1 cellular context compared by ENCODE assay signal in the genomic region with DNA sequence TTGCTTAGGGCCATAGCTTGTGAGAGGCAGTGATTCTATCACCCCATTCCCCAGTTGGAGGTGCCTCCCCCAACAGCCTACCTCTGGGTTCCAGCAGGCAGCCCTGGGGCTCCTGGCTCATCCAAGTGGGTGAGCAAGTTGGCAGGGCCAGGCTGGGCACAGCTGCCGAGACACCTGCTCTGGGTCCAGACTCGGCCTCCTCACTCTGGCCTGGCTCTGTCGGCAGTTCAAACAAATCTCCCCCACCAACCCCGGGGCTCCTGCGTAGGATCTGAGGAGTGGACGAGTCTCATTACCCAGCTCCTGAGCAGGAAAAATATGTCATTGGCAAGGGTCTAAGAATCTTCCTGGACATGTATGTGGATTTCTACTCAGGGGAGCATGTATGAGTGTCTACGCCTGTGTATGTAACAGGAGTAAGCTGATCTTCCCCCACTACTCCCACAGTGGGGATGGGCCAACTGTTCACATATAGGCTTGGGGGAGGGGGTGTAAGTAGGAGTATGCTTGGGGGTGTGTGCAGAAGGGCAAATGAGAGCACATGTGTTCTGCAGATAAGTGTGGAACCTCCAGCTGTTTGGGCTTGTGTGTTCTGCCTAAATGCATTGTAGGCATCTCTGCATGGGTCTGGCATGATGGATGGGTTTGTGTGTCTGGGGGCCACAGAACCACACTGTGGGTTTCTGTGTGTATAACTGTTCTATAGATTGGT.
TF ChIP-seq lines count a peak whose summit lies in the region.

No MANE protein-coding gene starts in this region.

TF ChIP-seq in SK-N-SH treated with all-trans-retinoic acid at 6 μM for 48 hours, 23 proteins besides CTCF, POLR2A, EP300 and RAD21 (continued from another document):
- TF ChIP-seq, protein P1, sequence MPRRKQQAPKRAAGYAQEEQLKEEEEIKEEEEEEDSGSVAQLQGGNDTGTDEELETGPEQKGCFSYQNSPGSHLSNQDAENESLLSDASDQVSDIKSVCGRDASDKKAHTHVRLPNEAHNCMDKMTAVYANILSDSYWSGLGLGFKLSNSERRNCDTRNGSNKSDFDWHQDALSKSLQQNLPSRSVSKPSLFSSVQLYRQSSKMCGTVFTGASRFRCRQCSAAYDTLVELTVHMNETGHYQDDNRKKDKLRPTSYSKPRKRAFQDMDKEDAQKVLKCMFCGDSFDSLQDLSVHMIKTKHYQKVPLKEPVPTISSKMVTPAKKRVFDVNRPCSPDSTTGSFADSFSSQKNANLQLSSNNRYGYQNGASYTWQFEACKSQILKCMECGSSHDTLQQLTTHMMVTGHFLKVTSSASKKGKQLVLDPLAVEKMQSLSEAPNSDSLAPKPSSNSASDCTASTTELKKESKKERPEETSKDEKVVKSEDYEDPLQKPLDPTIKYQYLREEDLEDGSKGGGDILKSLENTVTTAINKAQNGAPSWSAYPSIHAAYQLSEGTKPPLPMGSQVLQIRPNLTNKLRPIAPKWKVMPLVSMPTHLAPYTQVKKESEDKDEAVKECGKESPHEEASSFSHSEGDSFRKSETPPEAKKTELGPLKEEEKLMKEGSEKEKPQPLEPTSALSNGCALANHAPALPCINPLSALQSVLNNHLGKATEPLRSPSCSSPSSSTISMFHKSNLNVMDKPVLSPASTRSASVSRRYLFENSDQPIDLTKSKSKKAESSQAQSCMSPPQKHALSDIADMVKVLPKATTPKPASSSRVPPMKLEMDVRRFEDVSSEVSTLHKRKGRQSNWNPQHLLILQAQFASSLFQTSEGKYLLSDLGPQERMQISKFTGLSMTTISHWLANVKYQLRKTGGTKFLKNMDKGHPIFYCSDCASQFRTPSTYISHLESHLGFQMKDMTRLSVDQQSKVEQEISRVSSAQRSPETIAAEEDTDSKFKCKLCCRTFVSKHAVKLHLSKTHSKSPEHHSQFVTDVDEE (CRISPR knock-in tag; IDR thresholded peaks at IDR 0.05): 0 out of 2 replicates have a peak, but pooled peaks have one; percentile 19
